ENCODE assay signal across 2 cellular contexts in the genomic region with DNA sequence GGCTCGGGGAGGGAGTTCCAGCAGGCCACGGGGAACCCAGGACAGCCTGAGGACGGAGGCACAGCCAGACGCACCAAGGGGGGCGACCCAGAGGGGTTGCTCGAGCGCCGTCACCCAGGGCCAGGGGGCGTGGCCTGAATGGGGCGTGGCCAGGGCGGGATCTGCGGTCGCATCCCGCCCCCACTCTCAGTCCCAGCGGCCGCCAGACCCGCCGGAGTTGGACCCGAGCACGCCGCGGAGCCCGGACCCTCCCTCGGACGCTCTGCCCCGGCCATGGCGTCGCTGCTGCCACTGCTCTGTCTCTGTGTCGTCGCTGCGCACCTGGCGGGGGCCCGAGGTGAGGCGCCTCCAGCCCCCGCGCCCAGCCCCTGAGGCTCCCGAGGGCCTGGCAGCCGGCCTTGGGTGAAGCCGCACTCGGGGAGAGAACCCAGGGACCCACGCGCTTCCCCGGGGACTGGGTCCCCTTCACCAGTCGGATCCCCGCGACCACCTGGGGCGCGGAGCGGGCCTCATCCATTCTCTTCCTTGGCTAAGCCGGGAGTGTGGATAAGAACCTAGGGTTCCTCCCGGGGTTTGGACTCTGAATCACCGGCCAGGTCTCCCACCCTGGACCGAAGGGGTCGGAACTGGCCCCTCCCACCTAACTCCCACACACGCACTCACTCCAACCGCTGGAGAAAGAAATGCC.
TF ChIP-seq lines count a peak whose summit lies in the region.

A gene with protein sequence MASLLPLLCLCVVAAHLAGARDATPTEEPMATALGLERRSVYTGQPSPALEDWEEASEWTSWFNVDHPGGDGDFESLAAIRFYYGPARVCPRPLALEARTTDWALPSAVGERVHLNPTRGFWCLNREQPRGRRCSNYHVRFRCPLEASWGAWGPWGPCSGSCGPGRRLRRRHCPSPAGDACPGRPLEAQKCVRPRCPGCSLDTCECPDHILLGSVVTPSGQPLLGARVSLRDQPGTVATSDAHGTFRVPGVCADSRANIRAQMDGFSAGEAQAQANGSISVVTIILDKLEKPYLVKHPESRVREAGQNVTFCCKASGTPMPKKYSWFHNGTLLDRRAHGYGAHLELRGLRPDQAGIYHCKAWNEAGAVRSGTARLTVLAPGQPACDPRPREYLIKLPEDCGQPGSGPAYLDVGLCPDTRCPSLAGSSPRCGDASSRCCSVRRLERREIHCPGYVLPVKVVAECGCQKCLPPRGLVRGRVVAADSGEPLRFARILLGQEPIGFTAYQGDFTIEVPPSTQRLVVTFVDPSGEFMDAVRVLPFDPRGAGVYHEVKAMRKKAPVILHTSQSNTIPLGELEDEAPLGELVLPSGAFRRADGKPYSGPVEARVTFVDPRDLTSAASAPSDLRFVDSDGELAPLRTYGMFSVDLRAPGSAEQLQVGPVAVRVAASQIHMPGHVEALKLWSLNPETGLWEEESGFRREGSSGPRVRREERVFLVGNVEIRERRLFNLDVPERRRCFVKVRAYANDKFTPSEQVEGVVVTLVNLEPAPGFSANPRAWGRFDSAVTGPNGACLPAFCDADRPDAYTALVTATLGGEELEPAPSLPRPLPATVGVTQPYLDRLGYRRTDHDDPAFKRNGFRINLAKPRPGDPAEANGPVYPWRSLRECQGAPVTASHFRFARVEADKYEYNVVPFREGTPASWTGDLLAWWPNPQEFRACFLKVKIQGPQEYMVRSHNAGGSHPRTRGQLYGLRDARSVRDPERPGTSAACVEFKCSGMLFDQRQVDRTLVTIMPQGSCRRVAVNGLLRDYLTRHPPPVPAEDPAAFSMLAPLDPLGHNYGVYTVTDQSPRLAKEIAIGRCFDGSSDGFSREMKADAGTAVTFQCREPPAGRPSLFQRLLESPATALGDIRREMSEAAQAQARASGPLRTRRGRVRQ (plus strand): TSS at position 189 of the 688 bp plus-strand sequence. CDS start 85 bp downstream, at position 274.

TF ChIP-seq in SK-N-SH, 30 proteins besides CTCF, POLR2A, EP300 and RAD21:
- TF ChIP-seq, protein P1, sequence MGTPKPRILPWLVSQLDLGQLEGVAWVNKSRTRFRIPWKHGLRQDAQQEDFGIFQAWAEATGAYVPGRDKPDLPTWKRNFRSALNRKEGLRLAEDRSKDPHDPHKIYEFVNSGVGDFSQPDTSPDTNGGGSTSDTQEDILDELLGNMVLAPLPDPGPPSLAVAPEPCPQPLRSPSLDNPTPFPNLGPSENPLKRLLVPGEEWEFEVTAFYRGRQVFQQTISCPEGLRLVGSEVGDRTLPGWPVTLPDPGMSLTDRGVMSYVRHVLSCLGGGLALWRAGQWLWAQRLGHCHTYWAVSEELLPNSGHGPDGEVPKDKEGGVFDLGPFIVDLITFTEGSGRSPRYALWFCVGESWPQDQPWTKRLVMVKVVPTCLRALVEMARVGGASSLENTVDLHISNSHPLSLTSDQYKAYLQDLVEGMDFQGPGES (IDR thresholded peaks at IDR 0.05; ENCODE audit: low read depth, low read length) = no peak
- TF ChIP-seq, protein P2, sequence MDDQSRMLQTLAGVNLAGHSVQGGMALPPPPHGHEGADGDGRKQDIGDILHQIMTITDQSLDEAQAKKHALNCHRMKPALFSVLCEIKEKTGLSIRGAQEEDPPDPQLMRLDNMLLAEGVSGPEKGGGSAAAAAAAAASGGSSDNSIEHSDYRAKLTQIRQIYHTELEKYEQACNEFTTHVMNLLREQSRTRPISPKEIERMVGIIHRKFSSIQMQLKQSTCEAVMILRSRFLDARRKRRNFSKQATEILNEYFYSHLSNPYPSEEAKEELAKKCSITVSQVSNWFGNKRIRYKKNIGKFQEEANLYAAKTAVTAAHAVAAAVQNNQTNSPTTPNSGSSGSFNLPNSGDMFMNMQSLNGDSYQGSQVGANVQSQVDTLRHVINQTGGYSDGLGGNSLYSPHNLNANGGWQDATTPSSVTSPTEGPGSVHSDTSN (IDR thresholded peaks at IDR 0.05) = peak; percentile 35; the same call in 1 of the 2 replicates

TF ChIP-seq in endothelial cell of umbilical vein, 7 proteins besides CTCF, POLR2A, EP300 and RAD21:
- TF ChIP-seq MYC (IDR thresholded peaks at IDR 0.05; ENCODE audit: low read depth, low read length) (no peak), EZH2 (IDR thresholded peaks at IDR 0.05; ENCODE audit: borderline replicate concordance, low read depth, low read length, severe bottlenecking) (peak; percentile 81), FOS (IDR thresholded peaks at IDR 0.05; ENCODE audit: borderline replicate concordance, insufficient read depth, low read length) (no peak), GATA2 (IDR thresholded peaks at IDR 0.05; ENCODE audit: insufficient read depth, insufficient read length, low read depth, low read length) (no peak)
- TF ChIP-seq, protein P3, sequence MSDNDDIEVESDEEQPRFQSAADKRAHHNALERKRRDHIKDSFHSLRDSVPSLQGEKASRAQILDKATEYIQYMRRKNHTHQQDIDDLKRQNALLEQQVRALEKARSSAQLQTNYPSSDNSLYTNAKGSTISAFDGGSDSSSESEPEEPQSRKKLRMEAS (IDR thresholded peaks at IDR 0.05; ENCODE audit: insufficient read depth, insufficient read length) = no peak
